Comparison of ENCODE assay signal across 8 cellular contexts in the genomic region with DNA sequence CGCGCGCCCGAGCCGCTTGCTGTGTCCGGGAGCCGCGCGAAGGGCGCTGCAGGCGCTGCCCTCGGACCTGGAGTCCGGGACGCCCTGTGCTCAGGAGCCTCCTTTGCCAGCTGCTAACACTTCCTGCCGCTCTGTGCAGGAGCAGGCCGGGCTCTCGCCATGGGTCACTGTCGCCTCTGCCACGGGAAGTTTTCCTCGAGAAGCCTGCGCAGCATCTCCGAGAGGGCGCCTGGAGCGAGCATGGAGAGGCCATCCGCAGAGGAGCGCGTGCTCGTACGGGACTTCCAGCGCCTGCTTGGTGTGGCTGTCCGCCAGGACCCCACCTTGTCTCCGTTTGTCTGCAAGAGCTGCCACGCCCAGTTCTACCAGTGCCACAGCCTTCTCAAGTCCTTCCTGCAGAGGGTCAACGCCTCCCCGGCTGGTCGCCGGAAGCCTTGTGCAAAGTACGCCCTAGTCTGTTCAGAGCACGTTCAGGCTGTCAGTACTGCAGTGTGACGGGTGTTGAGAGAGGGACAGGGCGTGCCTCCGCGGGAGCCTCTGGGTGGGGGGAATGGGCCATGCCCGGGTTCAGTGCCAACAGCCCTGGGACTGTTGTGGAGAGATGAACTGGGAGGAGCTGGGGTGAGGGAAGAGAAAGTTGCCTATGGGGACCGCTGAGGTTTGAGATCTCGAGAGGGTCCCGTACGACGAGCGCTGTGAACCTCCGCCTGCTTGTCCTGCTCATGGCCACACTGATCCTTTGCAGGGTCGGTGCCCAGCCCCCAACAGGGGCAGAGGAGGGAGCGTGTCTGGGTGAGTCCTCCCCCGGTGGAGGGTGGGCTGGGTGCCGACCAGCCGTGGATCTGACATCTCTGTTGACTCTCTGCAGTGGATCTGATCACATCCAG. TPM values are rescaled to one million over a fixed set of nuclear protein-coding genes. Genes with fewer than 3 reads are reported as not detected.
DNase-seq lines count a peak whose midpoint lies in the region; ATAC-seq, FAIRE-seq and TF ChIP-seq lines count a peak whose summit lies in the region.

No MANE protein-coding gene starts in this region.

- FAIRE-seq in RCC 7860 (lab: Jason Lieb, UNC), result no peak

- peaks cover 31% of the 10 kb centered on the region for H3K4me1 ChIP-seq in psoas muscle

- H3K36me3 Mint-ChIP-seq in CD14-positive monocyte, result peaks cover 23 to 51% of the 10 kb centered on the region in 2 donors
- H3K36me3 Mint-ChIP-seq in activated naive CD4-positive, alpha-beta T cell treated with anti-CD3 and anti-CD28 coated beads, Interleukin-2, amount 10 ng/mL, durations not matched to agents 7 days and 5 days, result peaks cover 29% of the 10 kb centered on the region

- peak; percentile 67 for DNase-seq in CD14-positive monocyte (ENCODE audit: low spot score)
- no peak for DNase-seq in HFF-Myc (ENCODE audit: extremely low read depth, low read depth)
- peak; percentile 90 for DNase-seq in activated naive CD4-positive, alpha-beta T cell treated with anti-CD3 and anti-CD28 coated beads, Interleukin-2, amount 10 ng/mL, durations not matched to agents 7 days and 5 days
- peak; percentile 83 for DNase-seq in cardiac septum (ENCODE audit: low spot score)
- peak; percentile 70 to 84 for DNase-seq in psoas muscle
- DNase-seq in RCC 7860 (ENCODE audit: low spot score), result no peak
- DNase-seq in cerebellar nuclear complex (lab: John Stamatoyannopoulos, UW), result no peak

- no peaks in the 10 kb centered on the region for H3K27me3 Mint-ChIP-seq in CD14-positive monocyte (ENCODE audit: low read depth in 3 of 3)
- peaks cover 9% of the 10 kb centered on the region for H3K27me3 Mint-ChIP-seq in activated naive CD4-positive, alpha-beta T cell treated with anti-CD3 and anti-CD28 coated beads, Interleukin-2, amount 10 ng/mL, durations not matched to agents 7 days and 5 days

- H3K27ac ChIP-seq in psoas muscle, result peak overlapping the region; percentile 98

- CTCF ChIA-PET in activated naive CD4-positive, alpha-beta T cell treated with anti-CD3 and anti-CD28 coated beads, Interleukin-2, amount 10 ng/mL, durations not matched to agents 7 days and 5 days (lab: Charles Lee), result interaction anchor here (3.1 to 3.3 kb wide), 2 partner anchors 17 to 23 kb away, joined by 12 to 14 read pairs; no protein-coding TSS in a partner anchor

- ATAC-seq in psoas muscle, result peak in 2 of 4 donors; percentile 4 to 6

- H3K4me1 Mint-ChIP-seq in CD14-positive monocyte, result peaks cover 48% of the 10 kb centered on the region
- H3K4me1 Mint-ChIP-seq in activated naive CD4-positive, alpha-beta T cell treated with anti-CD3 and anti-CD28 coated beads, Interleukin-2, amount 10 ng/mL, durations not matched to agents 7 days and 5 days, result peaks cover 51% of the 10 kb centered on the region

- TF ChIP-seq CTCF in CD14-positive monocyte (IDR thresholded peaks at IDR 0.05), result no peak
- no peak for TF ChIP-seq CTCF in HFF-Myc (IDR thresholded peaks at IDR 0.05; ENCODE audit: low read depth, low read length, missing control alignments)
- no peak for TF ChIP-seq CTCF in psoas muscle (IDR thresholded peaks at IDR 0.05)

- no peaks in the 10 kb centered on the region for H3K27me3 ChIP-seq in psoas muscle (ENCODE audit: insufficient read depth in 3 of 3, low read length in 2 of 3)

- peaks cover 3 to 53% of the 10 kb centered on the region in 2 donors for H3K36me3 ChIP-seq in psoas muscle (ENCODE audit: insufficient read depth in 1 of 2, low read depth in 1 of 2)

- peak overlapping the region; percentile 86 to 96 (median 92) for H3K27ac Mint-ChIP-seq in CD14-positive monocyte
- peak overlapping the region; percentile 98 for H3K27ac Mint-ChIP-seq in activated naive CD4-positive, alpha-beta T cell treated with anti-CD3 and anti-CD28 coated beads, Interleukin-2, amount 10 ng/mL, durations not matched to agents 7 days and 5 days

- H3K4me3 ChIP-seq in HFF-Myc (replicated peaks; ENCODE audit: low read depth, low read length) (peak overlapping the region; percentile 72), psoas muscle (peak overlapping the region; percentile 97)

- no peaks in the 10 kb centered on the region for H3K9me3 Mint-ChIP-seq in CD14-positive monocyte
- no peaks in the 10 kb centered on the region for H3K9me3 Mint-ChIP-seq in activated naive CD4-positive, alpha-beta T cell treated with anti-CD3 and anti-CD28 coated beads, Interleukin-2, amount 10 ng/mL, durations not matched to agents 7 days and 5 days

- no peaks in the 10 kb centered on the region for H3K9me3 ChIP-seq in psoas muscle

- peak; percentile 46; the same call in 1 of the 2 replicates for TF ChIP-seq POLR2A in Raji (IDR thresholded peaks at IDR 0.05; ENCODE audit: insufficient read depth, low read depth, low read length)

- 48 to 55% (median 51%) methylated on average over 51 to 56 of the region's 56 CpGs for WGBS in psoas muscle, 3 donors

- H3K4me3 Mint-ChIP-seq in CD14-positive monocyte, result peak overlapping the region; percentile 91 to 94
- peak overlapping the region; percentile 91 for H3K4me3 Mint-ChIP-seq in activated naive CD4-positive, alpha-beta T cell treated with anti-CD3 and anti-CD28 coated beads, Interleukin-2, amount 10 ng/mL, durations not matched to agents 7 days and 5 days

- intact Hi-C loops in CD14-positive monocyte (cut with micrococcal nuclease), result loop anchor here (5.0 kb wide), 2 partner anchors 40 to 160 kb away; partner anchors contain the start of gene RPL13 (in 1 of the 2)
- intact Hi-C loops in cardiac septum (cut with DNase I), result loop anchor here (5.0 kb wide), 1 partner anchor 200 kb away; the partner anchor contains the start of gene TUBB3
- intact Hi-C loops in psoas muscle (cut with DNase I), result no loop called here

RNA-seq across cellular contexts. Expression of gene ZNF276, which starts 1.3 kb away (rescaled TPM):
- polyA plus RNA-seq in CD14-positive monocyte, result 1 to 10 TPM; 2.2 to 3.2 TPM
- 17.5 TPM for total RNA-seq in cardiac septum
- total RNA-seq in psoas muscle, result 10 to 100 TPM; 11.5 to 13.6 (median 11.7) TPM
- 10 to 100 TPM in 1 of 3 donors, 1 to 10 TPM in 2; 7.6 to 11.1 (median 9.9) TPM for polyA plus RNA-seq in psoas muscle

RNA-seq across cellular contexts. Expression of gene VPS9D1, which starts 1.9 kb away (rescaled TPM):
- polyA plus RNA-seq in CD14-positive monocyte (1 to 10 TPM; 1.2 to 1.6 TPM), psoas muscle (10 to 100 TPM in 1 of 3 donors, 1 to 10 TPM in 2; 4.0 to 10.3 (median 5.2) TPM)
- total RNA-seq in cardiac septum (19.7 TPM), psoas muscle (1 to 10 TPM; 3.7 to 7.0 (median 5.6) TPM)

RNA-seq across cellular contexts. Expression of gene SPATA2L, which starts 21.1 kb away (rescaled TPM):
- 10 to 100 TPM in 1 of 2 donors, 1 to 10 TPM in 1; 10.0 to 15.1 TPM for polyA plus RNA-seq in CD14-positive monocyte
- 4.4 TPM for total RNA-seq in cardiac septum
- 1 to 10 TPM in 3 of 4 donors, under 1 TPM in 1; 0.56 to 1.8 (median 1.4) TPM for total RNA-seq in psoas muscle
- polyA plus RNA-seq in psoas muscle, result 1 to 10 TPM; 1.0 to 5.9 (median 1.3) TPM

RNA-seq across cellular contexts. Expression of gene CDK10, which starts 36.1 kb away (rescaled TPM):
- 10 to 100 TPM; 16.5 to 18.3 TPM for polyA plus RNA-seq in CD14-positive monocyte
- total RNA-seq in cardiac septum, result 32.9 TPM
- 10 to 100 TPM; 23.0 to 33.5 (median 28.7) TPM for total RNA-seq in psoas muscle
- 10 to 100 TPM; 31.5 to 47.8 (median 35.6) TPM for polyA plus RNA-seq in psoas muscle

Comparison
In these comparisons a context has a peak if more than half of its experiments do, and no peak if none do; other contexts are left out.
1. DNase-seq: peak in CD14-positive monocyte (single experiment), activated naive CD4-positive, alpha-beta T cell treated with anti-CD3 and anti-CD28 coated beads, Interleukin-2, amount 10 ng/mL, durations not matched to agents 7 days and 5 days (single experiment), cardiac septum (single experiment) and psoas muscle (2 of 2); none in HFF-Myc (single experiment), RCC 7860 (single experiment) and cerebellar nuclear complex (0 of 2).
2. intact Hi-C loops: an anchor here in CD14-positive monocyte (5.0 kb wide) and cardiac septum (5.0 kb wide); none called in psoas muscle.